19 cellular contexts compared by ENCODE assay signal in the genomic region with DNA sequence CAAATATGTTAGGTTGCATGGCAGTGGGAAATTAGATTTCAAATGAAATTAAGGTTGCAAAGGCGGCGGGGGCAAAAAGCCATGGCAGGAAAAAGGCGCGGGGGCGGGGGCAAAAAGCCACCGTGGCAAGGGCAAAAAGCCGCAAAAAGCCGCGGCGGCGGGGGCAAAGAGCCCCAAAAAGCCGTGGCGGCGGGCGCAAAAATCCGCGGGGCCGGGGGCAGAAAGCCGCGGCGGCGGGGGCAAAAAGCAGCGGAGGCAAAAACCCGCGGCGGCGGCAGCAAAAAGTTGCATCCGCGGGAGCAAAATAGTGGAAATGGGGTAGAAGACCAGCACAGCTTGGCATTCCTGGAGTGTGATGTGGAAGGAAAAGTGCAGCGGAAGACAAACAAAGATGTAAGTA.
"Had no signal": no experiment of that assay in that cellular context is flagged by ENCODE, and none has a peak within 500 bp of the region (broad histone marks: within the 10 kb centered on the region; RNA-seq: fewer than 3 reads in every experiment).

No MANE protein-coding gene starts in this region.

- ATAC-seq: activated CD8-positive, alpha-beta T cell treated with anti-CD3 and anti-CD28 coated beads, Interleukin-2, amount 10 ng/mL, durations not matched to agents 7 days and 5 days; activated naive CD8-positive, alpha-beta T cell treated with anti-CD3 and anti-CD28 coated beads, Interleukin-2, amount 50 U/mL, for 24 hours; left lung; mucosa of descending colon; psoas muscle; right lobe of liver had no signal

- DNase-seq: activated CD4-positive, alpha-beta T cell treated with anti-CD3 and anti-CD28 coated beads, Interleukin-2, amount 10 ng/mL, durations not matched to agents 24 days and 14 days; activated CD4-positive, CD25-positive, alpha-beta regulatory T cell; activated CD8-positive, alpha-beta T cell treated with anti-CD3 and anti-CD28 coated beads, Interleukin-2, amount 10 ng/mL, durations not matched to agents 7 days and 5 days; activated naive CD4-positive, alpha-beta T cell treated with Interleukin-2 at 50 U/mL for 16 hours; activated naive CD8-positive, alpha-beta T cell treated with anti-CD3 and anti-CD28 coated beads, Interleukin-2, amount 50 U/mL, for 24 hours; activated T-cell treated with anti-CD3 and anti-CD28 coated beads, Interleukin-2, amount 50 U/mL, for 24 hours; brain microvascular endothelial cell; central memory CD4-positive, alpha-beta T cell; erythroblast; foreskin melanocyte; naive B cell; psoas muscle; small intestine; stimulated activated CD4-positive, alpha-beta T cell treated with anti-CD3 and anti-CD28 coated beads, Interleukin-15, amount 100 ng/mL, for 24 hours; stimulated activated CD4-positive, alpha-beta T cell treated with anti-CD3 and anti-CD28 coated beads, Interleukin-2, amount 100 ng/mL, for 48 hours; transverse colon had no signal
